3 cellular contexts compared by ENCODE assay signal in the genomic region with DNA sequence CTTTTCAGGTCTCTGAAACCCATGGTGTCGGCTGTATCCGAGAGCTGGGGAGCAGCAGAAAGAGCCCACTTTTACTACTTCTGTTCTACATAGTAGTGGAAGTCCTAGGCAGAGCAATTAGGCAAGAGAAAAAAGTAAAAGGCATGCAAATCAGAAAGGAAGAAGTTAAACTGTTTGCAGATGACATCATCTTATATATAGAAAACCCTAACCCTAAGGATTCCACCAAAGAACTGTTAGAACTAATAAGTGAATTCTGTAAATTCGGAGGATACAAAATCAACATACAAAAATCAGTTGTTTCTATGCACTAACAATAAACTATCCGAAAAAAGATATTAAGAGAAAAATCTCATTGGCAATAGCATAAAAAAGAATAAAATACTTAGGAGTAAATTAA.
TF ChIP-seq lines count a peak whose summit lies in the region.

No MANE protein-coding gene starts in this region.

TF ChIP-seq in HepG2, 621 proteins besides CTCF, POLR2A, EP300 and RAD21 (continued from another document):
- TF ChIP-seq, protein P1, sequence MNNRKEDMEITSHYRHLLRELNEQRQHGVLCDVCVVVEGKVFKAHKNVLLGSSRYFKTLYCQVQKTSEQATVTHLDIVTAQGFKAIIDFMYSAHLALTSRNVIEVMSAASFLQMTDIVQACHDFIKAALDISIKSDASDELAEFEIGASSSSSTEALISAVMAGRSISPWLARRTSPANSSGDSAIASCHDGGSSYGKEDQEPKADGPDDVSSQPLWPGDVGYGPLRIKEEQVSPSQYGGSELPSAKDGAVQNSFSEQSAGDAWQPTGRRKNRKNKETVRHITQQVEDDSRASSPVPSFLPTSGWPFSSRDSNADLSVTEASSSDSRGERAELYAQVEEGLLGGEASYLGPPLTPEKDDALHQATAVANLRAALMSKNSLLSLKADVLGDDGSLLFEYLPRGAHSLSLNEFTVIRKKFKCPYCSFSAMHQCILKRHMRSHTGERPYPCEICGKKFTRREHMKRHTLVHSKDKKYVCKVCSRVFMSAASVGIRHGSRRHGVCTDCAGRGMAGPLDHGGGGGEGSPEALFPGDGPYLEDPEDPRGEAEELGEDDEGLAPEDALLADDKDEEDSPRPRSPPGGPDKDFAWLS (CRISPR knock-in tag; IDR thresholded peaks at IDR 0.05; ENCODE audit: borderline replicate concordance), result no peak
- no peak for TF ChIP-seq ADNP (CRISPR knock-in tag; IDR thresholded peaks at IDR 0.05)
- TF ChIP-seq ZMYM2 (CRISPR knock-in tag; IDR thresholded peaks at IDR 0.05), result no peak
- no peak for TF ChIP-seq KLF15 (CRISPR knock-in tag; IDR thresholded peaks at IDR 0.05; ENCODE audit: borderline replicate concordance)
- peak; percentile 51; the same call in 1 of the 2 replicates for TF ChIP-seq ATF7 (IDR thresholded peaks at IDR 0.05)
- no peak for TF ChIP-seq ATF7 (CRISPR knock-in tag; IDR thresholded peaks at IDR 0.05)
- no peak for TF ChIP-seq ESRRA (CRISPR knock-in tag; IDR thresholded peaks at IDR 0.05; ENCODE audit: low read depth)
- TF ChIP-seq TARDBP (CRISPR knock-in tag; IDR thresholded peaks at IDR 0.05), result no peak
- no peak for TF ChIP-seq ATF4 (CRISPR knock-in tag; IDR thresholded peaks at IDR 0.05)
TF ChIP-seq in HepG2: peak in this region for 1.

TF ChIP-seq in HEK293, 187 proteins besides CTCF, POLR2A, EP300 and RAD21 (continued from another document):
- TF ChIP-seq ATF2 (tag by site-specific recombination; IDR thresholded peaks at IDR 0.05; ENCODE audit: low read depth), result peak; percentile 64
TF ChIP-seq in HEK293: peak in this region for 1.

TF ChIP-seq in GM12891, 5 proteins besides CTCF, POLR2A, EP300 and RAD21 (continued from another document):
- TF ChIP-seq PAX5 (IDR thresholded peaks at IDR 0.05; ENCODE audit: insufficient read depth, low read length, severe bottlenecking), result no peak
- TF ChIP-seq POU2F2 (IDR thresholded peaks at IDR 0.05; ENCODE audit: low read depth, low read length), result no peak
- TF ChIP-seq SPI1 (IDR thresholded peaks at IDR 0.05; ENCODE audit: low read depth, low read length), result no peak
- TF ChIP-seq POLR2AphosphoS5 (IDR thresholded peaks at IDR 0.05; ENCODE audit: low read depth, low read length), result no peak
